In the genomic region with DNA sequence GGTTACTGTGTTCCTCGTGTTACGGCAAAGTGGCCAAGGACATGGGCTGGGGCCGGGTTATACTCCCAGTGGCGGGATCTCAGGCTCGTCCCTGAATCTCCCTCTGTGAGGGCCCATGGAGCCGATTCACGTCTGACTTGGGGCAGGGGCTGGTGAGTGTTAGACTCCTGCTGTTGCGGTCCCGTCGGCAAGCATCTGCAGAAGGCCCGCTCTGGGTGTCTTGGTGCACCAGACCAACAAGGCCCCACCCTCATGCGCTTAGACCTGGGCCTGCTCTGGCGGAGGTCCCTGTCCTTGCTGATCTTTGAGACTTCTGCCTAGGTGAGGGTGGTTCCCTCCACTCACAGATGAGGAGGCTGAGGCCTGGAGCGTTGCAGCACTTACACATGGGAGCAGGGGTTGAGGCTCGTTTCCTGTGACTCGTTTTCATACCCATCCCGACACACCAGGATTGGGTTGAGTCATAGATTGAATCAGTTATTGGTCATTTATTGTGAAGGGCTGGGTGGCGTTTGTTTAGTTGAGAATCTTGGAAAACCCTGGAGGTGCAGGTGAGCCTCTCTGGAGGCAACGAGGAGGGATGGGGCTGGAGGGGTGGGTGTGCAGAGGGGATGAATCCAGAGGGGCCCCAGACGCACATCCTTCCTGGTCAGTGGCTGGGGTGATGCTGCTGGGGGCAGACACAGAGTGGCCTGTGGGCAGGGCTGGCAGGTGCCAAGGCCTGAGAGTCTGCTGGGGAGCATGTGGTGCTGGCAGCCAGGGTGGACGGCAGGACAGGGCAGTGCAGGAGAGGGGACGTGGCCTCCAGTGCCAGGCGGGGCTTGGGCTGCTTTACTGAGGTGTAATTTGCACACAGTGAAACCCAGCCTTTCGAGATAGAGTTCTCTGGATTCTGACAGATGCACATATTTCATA, we compare ENCODE assay signal across 1 cellular context.
TF ChIP-seq lines count a peak whose summit lies in the region.

No MANE protein-coding gene starts in this region.

TF ChIP-seq in endothelial cell of umbilical vein, 7 proteins besides CTCF, POLR2A, EP300 and RAD21:
- TF ChIP-seq MAX (IDR thresholded peaks at IDR 0.05; ENCODE audit: insufficient read depth, insufficient read length) (no peak), FOS (IDR thresholded peaks at IDR 0.05; ENCODE audit: borderline replicate concordance, insufficient read depth, low read length) (peak; percentile 56), JUN (IDR thresholded peaks at IDR 0.05; ENCODE audit: borderline replicate concordance, insufficient read depth, insufficient read length, low read depth) (no peak), GATA2 (IDR thresholded peaks at IDR 0.05; ENCODE audit: insufficient read depth, insufficient read length, low read depth, low read length) (peak; percentile 32)
